ENCODE assay signal across 1 cellular context in the genomic region with DNA sequence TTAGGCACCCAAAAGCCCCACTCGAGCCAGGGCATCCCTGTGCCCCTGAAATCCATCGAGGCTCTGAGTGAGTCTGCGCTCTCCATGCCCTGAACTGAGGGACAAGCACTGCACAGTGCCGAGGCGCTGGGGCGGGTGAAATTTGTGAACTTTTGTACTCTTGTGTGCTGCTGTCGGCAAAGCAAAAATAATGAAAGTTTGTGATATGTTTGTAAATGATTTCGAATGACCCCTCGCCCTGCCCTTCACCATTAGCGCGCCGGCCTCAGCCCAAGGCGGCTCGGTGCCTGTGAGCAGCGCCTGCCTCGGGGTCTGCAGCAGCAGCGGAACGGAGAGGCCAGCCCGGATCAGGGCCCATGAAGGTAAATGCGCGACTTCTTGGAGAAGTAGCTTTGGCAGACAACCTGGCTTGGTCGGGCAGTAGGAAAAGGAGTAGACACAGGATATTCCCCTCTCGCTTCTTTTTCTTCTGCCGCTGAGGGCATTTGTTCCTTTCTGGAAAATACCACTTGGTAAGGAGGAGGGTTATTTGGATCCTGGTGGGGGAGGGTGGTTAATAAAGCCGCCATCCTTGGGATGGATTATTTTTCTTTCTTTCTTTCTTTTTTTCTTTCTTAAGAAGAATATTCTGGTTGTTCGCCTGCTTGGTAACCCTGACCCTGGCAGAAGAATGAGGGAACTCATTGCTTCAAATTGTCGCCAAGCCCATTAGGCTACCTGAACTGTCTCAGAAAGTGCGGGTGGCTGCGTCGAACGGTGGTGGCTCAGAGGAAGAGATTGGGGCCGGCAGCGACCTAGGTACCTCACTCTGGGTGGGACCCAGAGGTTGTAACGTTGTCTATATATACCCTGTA.
TF ChIP-seq lines count a peak whose summit lies in the region.

No MANE protein-coding gene starts in this region.

TF ChIP-seq in GM12878, 131 proteins besides CTCF, POLR2A, EP300 and RAD21:
- TF ChIP-seq LARP7 (IDR thresholded peaks at IDR 0.05) (no peak), FOXM1 (IDR thresholded peaks at IDR 0.05; ENCODE audit: low read depth, low read length) (no peak), NRF1 (conservative IDR thresholded peaks at IDR 0.05; ENCODE audit: low read depth, low read length) (no peak), ZNF384 (IDR thresholded peaks at IDR 0.05; ENCODE audit: borderline replicate concordance, low read depth, low read length) (no peak), RUNX3 (IDR thresholded peaks at IDR 0.05; ENCODE audit: low read length) (no peak), SMAD1 (IDR thresholded peaks at IDR 0.05; ENCODE audit: low read depth, partially characterized antibody) (no peak), SUZ12 (IDR thresholded peaks at IDR 0.05; ENCODE audit: unreplicated experiment) (peak; percentile 13), SIX5 (IDR thresholded peaks at IDR 0.05; ENCODE audit: low read depth, low read length, severe bottlenecking) (no peak)
- TF ChIP-seq, protein P1, sequence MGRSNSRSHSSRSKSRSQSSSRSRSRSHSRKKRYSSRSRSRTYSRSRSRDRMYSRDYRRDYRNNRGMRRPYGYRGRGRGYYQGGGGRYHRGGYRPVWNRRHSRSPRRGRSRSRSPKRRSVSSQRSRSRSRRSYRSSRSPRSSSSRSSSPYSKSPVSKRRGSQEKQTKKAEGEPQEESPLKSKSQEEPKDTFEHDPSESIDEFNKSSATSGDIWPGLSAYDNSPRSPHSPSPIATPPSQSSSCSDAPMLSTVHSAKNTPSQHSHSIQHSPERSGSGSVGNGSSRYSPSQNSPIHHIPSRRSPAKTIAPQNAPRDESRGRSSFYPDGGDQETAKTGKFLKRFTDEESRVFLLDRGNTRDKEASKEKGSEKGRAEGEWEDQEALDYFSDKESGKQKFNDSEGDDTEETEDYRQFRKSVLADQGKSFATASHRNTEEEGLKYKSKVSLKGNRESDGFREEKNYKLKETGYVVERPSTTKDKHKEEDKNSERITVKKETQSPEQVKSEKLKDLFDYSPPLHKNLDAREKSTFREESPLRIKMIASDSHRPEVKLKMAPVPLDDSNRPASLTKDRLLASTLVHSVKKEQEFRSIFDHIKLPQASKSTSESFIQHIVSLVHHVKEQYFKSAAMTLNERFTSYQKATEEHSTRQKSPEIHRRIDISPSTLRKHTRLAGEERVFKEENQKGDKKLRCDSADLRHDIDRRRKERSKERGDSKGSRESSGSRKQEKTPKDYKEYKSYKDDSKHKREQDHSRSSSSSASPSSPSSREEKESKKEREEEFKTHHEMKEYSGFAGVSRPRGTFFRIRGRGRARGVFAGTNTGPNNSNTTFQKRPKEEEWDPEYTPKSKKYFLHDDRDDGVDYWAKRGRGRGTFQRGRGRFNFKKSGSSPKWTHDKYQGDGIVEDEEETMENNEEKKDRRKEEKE (IDR thresholded peaks at IDR 0.05) = no peak
